In the genomic region with DNA sequence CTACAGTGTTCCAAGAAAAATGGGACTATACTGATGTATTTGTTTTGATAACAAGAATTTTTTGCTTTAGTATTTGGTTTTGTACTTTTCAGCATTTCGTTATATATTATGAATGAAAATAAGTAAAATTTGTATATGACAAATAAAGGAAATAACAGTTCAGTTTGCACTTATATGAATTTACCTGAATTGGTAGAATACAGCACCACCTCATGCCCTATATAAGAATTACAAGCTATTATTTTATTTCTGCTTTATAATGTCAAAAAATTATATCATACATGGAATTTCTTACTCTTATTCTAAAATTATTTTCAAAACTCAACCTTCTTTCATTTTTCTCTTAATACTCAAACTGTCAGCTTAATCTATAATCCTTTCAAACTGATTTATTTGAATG, we compare ENCODE assay signal across 10 cellular contexts. TPM values are rescaled to one million over a fixed set of nuclear protein-coding genes. Genes with fewer than 3 reads are reported as not detected.
DNase-seq lines count a peak whose midpoint lies in the region; ATAC-seq and TF ChIP-seq lines count a peak whose summit lies in the region.
"Had no signal": no experiment of that assay in that cellular context is flagged by ENCODE, and none has a peak within 500 bp of the region (broad histone marks: within the 10 kb centered on the region; RNA-seq: fewer than 3 reads in every experiment).

No MANE protein-coding gene starts in this region.

- peak; percentile 38 for TF ChIP-seq CTCF in cardiac fibroblast (IDR thresholded peaks at IDR 0.05; ENCODE audit: low read depth, low read length)
- TF ChIP-seq CTCF in neural crest cell (conservative IDR thresholded peaks at IDR 0.05): peak; percentile 68
- TF ChIP-seq CTCF in Caco-2 (IDR thresholded peaks at IDR 0.05; ENCODE audit: insufficient read depth in 1 of 2, low read depth in 1 of 2, low read length in 1 of 2, severe bottlenecking in 1 of 2, unreplicated experiment in 1 of 2): peak in 1 of 2 experiments; percentile 22
- TF ChIP-seq CTCF in omental fat pad (IDR thresholded peaks at IDR 0.05): no peak

- intact Hi-C loops in Caco-2 (cut with micrococcal nuclease; ENCODE audit: unreplicated experiment): loop anchor here (10.0 kb wide), 1 partner anchor 213 kb away; a partner anchor contains a TSS

- H3K9me3 ChIP-seq in Caco-2: no peaks in the 10 kb centered on the region

- H3K36me3 ChIP-seq in Caco-2 (ENCODE audit: control insufficient read depth, insufficient read depth, low read length): no peaks in the 10 kb centered on the region

- DNase-seq in DMS 273 (lab: John Stamatoyannopoulos, UW; ENCODE audit: unreplicated experiment): peak; percentile 13
- DNase-seq in DMS 273 treated with DMSO at 0.1 percent for 48 hours (lab: John Stamatoyannopoulos, UW): no peak
- DNase-seq in M059J (ENCODE audit: low read depth): peak; percentile 7
- peak; percentile 42 to 51 for DNase-seq in cardiac fibroblast (ENCODE audit: low read depth in 2 of 2)
- no peak for DNase-seq in neural crest cell (ENCODE audit: low read depth, low spot score)
- no peak for DNase-seq in cerebellar cortex (ENCODE audit: low spot score)
- DNase-seq in Caco-2: no peak
- DNase-seq in omental fat pad (ENCODE audit: low spot score): no peak
- DNase-seq: 8988T had no signal

- CTCF ChIA-PET in Caco-2 (lab: Charles Lee): interaction anchor here (0.6 to 1.5 kb wide), 4 partner anchors 15 to 221 kb away, joined by 3 to 5 read pairs (median 4); a partner anchor contains a TSS

- H3K4me3 ChIP-seq in cardiac fibroblast (replicated peaks in 1 of 2; ENCODE audit: low read depth in 2 of 2, low read length in 2 of 2): no peak overlapping the region
- no peak overlapping the region for H3K4me3 ChIP-seq in Caco-2 (ENCODE audit: low read depth, low read length)

- H3K9me3 Mint-ChIP-seq in neural crest cell: peaks cover 3% of the 10 kb centered on the region
- H3K9me3 Mint-ChIP-seq in Caco-2 (ENCODE audit: unreplicated experiment): no peaks in the 10 kb centered on the region
- H3K9me3 Mint-ChIP-seq: dendritic cell treated with granulocyte-macrophage colony-stimulating factor and Interleukin-4, amounts not matched to agents 40 ng/mL and 50 ng/mL, for 4 days had no signal

- H3K27me3 ChIP-seq in Caco-2 (replicated peaks; ENCODE audit: control insufficient read depth, insufficient read depth, low read length): no peaks in the 10 kb centered on the region

- no peaks in the 10 kb centered on the region for H3K4me1 ChIP-seq in Caco-2

- no peaks in the 10 kb centered on the region for H3K27me3 Mint-ChIP-seq in neural crest cell (ENCODE audit: low read depth)
- no peaks in the 10 kb centered on the region for H3K27me3 Mint-ChIP-seq in Caco-2 (ENCODE audit: insufficient read depth, unreplicated experiment)
- H3K27me3 Mint-ChIP-seq: dendritic cell treated with granulocyte-macrophage colony-stimulating factor and Interleukin-4, amounts not matched to agents 40 ng/mL and 50 ng/mL, for 4 days had no signal

- H3K36me3 Mint-ChIP-seq in neural crest cell (ENCODE audit: low read depth) (peaks cover 7% of the 10 kb centered on the region), Caco-2 (ENCODE audit: insufficient read depth, unreplicated experiment) (no peaks in the 10 kb centered on the region)

- POLR2A ChIA-PET in Caco-2 (lab: Charles Lee): no interaction called here

- ATAC-seq in omental fat pad (ENCODE audit: low FRiP score): no peak

- H3K4me1 Mint-ChIP-seq in neural crest cell (no peaks in the 10 kb centered on the region), Caco-2 (ENCODE audit: low read depth, unreplicated experiment) (no peaks in the 10 kb centered on the region)

- BruUV-seq in Caco-2 (replicated peaks; lab: Mats Ljungman, UMichigan): no TSS peak

- H3K27ac Mint-ChIP-seq in neural crest cell (ENCODE audit: unreplicated experiment) (no peak overlapping the region), Caco-2 (ENCODE audit: unreplicated experiment) (no peak overlapping the region)
- H3K27ac Mint-ChIP-seq: dendritic cell treated with granulocyte-macrophage colony-stimulating factor and Interleukin-4, amounts not matched to agents 40 ng/mL and 50 ng/mL, for 4 days had no signal

- H3K4me3 Mint-ChIP-seq in neural crest cell (no peak overlapping the region), Caco-2 (ENCODE audit: unreplicated experiment) (no peak overlapping the region)
- H3K4me3 Mint-ChIP-seq: dendritic cell treated with granulocyte-macrophage colony-stimulating factor and Interleukin-4, amounts not matched to agents 40 ng/mL and 50 ng/mL, for 4 days had no signal

RNA-seq across cellular contexts. Expression of a gene that starts 14.6 kb away (rescaled TPM):
- 5.1 and 6.9 TPM in 2 replicates for total RNA-seq in M059J (2014; rRNA removed; shearing (Covaris generic))
- total RNA-seq in neural crest cell (10.6 and 11.0 TPM in 2 replicates), Caco-2 (2022) (2.1 and 3.2 TPM in 2 replicates), omental fat pad (1 to 10 TPM; 1.9 to 6.1 (median 4.2) TPM)

RNA-seq across cellular contexts. Expression of a gene that starts 14.9 kb away (rescaled TPM):
- 63.0 and 69.4 TPM in 2 replicates for total RNA-seq in M059J (2014; rRNA removed; shearing (Covaris generic))
- total RNA-seq in neural crest cell: 55.8 and 57.6 TPM in 2 replicates
- total RNA-seq in Caco-2 (2022): 23.6 and 25.7 TPM in 2 replicates
- 10 to 100 TPM in 1 of 4 donors, 1 to 10 TPM in 3; 3.5 to 19.9 (median 6.1) TPM for total RNA-seq in omental fat pad

RNA-seq across cellular contexts. Expression of a gene that starts 55.3 kb away (rescaled TPM):
- 101 and 119 TPM in 2 replicates for total RNA-seq in M059J (2014; rRNA removed; shearing (Covaris generic))
- total RNA-seq in neural crest cell (35.3 and 37.1 TPM in 2 replicates), Caco-2 (2022) (16.5 and 22.5 TPM in 2 replicates), omental fat pad (100 to 1,000 TPM in 2 of 4 donors, 10 to 100 TPM in 2; 71.2 to 312 (median 162) TPM)

Comparison
In these comparisons a context has a peak if more than half of its experiments do, and no peak if none do; other contexts are left out.
1. DNase-seq: peak in DMS 273 (single experiment), M059J (single experiment) and cardiac fibroblast (2 of 2); none in DMS 273 treated with DMSO at 0.1 percent for 48 hours (single experiment), neural crest cell (single experiment), cerebellar cortex (single experiment), Caco-2 (0 of 2) and omental fat pad (single experiment).
2. CTCF ChIP-seq: peak in cardiac fibroblast (single experiment) and neural crest cell (single experiment); none in omental fat pad (0 of 3).